ENCODE assay signal across 7 cellular contexts in the genomic region with DNA sequence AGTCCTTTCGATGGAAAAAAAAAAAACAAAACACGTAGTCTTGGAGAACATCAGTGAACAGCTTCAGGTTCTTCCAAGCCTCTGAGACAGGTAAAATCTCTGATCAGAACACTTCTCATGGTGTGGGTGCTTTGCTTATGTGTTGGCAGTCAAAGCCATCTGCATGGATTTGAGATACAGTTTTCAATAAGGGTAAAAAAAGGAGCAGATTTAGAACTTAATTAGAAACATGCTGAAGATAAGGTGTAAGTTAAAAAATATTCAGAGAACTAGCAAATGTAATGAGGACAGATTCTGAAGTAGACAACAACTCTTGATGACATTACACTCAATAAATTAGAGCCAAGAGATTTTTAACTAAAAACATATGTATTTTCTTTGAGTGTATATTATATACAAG.
"Had no signal": no experiment of that assay in that cellular context is flagged by ENCODE, and none has a peak within 500 bp of the region (broad histone marks: within the 10 kb centered on the region; RNA-seq: fewer than 3 reads in every experiment).

No MANE protein-coding gene starts in this region.

- H3K4me1 Mint-ChIP-seq: H9, IgD-negative memory B cell had no signal

- H2AFZ ChIP-seq: GM23248 had no signal

- H3K4me3 ChIP-seq: GM23248 had no signal

- H3K4me3 Mint-ChIP-seq: H9, IgD-negative memory B cell had no signal

- ATAC-seq: HepG2 had no signal

- H3K36me3 Mint-ChIP-seq: IgD-negative memory B cell had no signal

- DNase-seq: GM23248, H9, HCEC 1CT, KBM-7 had no signal

- H3K27ac Mint-ChIP-seq: H9, IgD-negative memory B cell had no signal

- H3K9me3 Mint-ChIP-seq: H9 had no signal

- H3K27me3 Mint-ChIP-seq: IgD-negative memory B cell had no signal

- H3K27ac ChIP-seq: GM23248, HL-60 had no signal
